10 cellular contexts compared by ENCODE assay signal in the genomic region with DNA sequence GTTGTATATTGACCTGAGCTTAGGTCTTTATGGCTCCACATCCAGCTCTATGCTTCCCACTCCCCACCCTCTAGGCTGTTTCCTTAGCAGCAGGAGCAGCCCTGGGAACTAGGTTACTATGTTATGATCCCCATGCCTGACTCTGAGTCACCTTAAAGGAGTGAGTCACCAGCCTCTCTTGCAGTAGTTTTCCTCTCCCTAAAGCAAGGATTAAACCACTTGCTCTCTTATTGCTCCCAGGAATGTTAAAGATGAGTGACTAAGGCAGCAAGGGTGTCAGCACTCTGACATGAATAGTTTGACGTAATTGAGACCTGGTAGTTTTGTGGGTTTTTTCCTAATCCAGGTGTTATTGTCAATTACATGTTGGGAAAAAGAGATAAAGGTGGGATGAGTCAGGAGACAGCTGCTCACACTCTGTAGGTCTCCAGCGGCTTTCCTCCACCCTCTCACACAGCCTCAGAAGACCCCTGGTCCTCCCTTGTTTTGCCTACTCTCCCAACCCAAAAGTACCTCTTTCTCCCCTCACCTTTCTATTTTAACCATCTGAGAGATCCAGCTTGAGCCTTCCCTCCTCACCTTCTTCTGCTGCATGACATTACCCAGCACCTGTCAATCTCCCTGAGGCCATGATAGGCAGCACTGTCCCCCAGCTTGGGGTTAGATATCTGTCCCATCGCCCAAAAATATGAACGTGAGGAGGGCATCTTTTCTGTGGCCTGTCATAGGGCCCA.
DNase-seq lines count a peak whose midpoint lies in the region; ATAC-seq, FAIRE-seq and TF ChIP-seq lines count a peak whose summit lies in the region.
"Had no signal": no experiment of that assay in that cellular context is flagged by ENCODE, and none has a peak within 500 bp of the region (broad histone marks: within the 10 kb centered on the region; RNA-seq: fewer than 3 reads in every experiment).

No MANE protein-coding gene starts in this region.

- H4K20me1 ChIP-seq in mammary epithelial cell (ENCODE audit: insufficient read depth, low read length) = no peaks in the 10 kb centered on the region

- no peaks in the 10 kb centered on the region for H3K79me2 ChIP-seq in mammary epithelial cell (ENCODE audit: insufficient read depth, low read length)

- 53% methylated on average over 4 of the region's 4 CpGs for WGBS in mammary epithelial cell (ENCODE audit: low coverage, missing lambda C conversion rate)

- DNase-seq in AG08395 (ENCODE audit: low spot score) (peak; percentile 99), HS-27A (ENCODE audit: low read depth) (peak; percentile 93), mammary epithelial cell (peak; percentile 99), lung microvascular endothelial cell (ENCODE audit: low read depth in 2 of 2) (peak; percentile 14 to 96), GM19239 (ENCODE audit: insufficient read length, low spot score) (no peak), GM19240 (ENCODE audit: insufficient read length, low spot score) (no peak), NCI-H2227 (lab: John Stamatoyannopoulos, UW; ENCODE audit: unreplicated experiment) (no peak)
- DNase-seq: Kasumi-1; stimulated activated naive CD4-positive, alpha-beta T cell had no signal

- BruUV-seq in mammary epithelial cell (replicated peaks; lab: Mats Ljungman, UMichigan) = no TSS peak

- dilution Hi-C loops in mammary epithelial cell (cut with HindIII; ENCODE audit: low sequenced_read_pairs) = no loop called here

- peak overlapping the region; percentile 64 for H3K27ac ChIP-seq in mammary epithelial cell (ENCODE audit: insufficient read depth, low read depth, low read length)

- no peak overlapping the region for H3K4me2 ChIP-seq in mammary epithelial cell (ENCODE audit: insufficient read depth, low read depth, low read length)

- TF ChIP-seq CTCF in mammary epithelial cell (conservative IDR thresholded peaks at IDR 0.05 in 1 of 2, IDR thresholded peaks at IDR 0.05 in 1 of 2; ENCODE audit: extremely low read depth in 1 of 2, insufficient read depth in 1 of 2, low read depth in 1 of 2, low read length in 2 of 2) = no peak

- no peaks in the 10 kb centered on the region for H3K27me3 ChIP-seq in mammary epithelial cell (ENCODE audit: insufficient read depth, low read length)

- H3K36me3 ChIP-seq in mammary epithelial cell (ENCODE audit: insufficient read depth, low read length) = no peaks in the 10 kb centered on the region

- no peak overlapping the region for H3K9ac ChIP-seq in mammary epithelial cell (ENCODE audit: insufficient read depth, low read length)

- CTCF ChIA-PET in mammary epithelial cell (lab: Charles Lee; ENCODE audit: low non-redundant PET) = no interaction called here

- FAIRE-seq in GM19239 (lab: Jason Lieb, UNC) = no peak

- H2AFZ ChIP-seq in mammary epithelial cell (ENCODE audit: low read depth, low read length) = no peak overlapping the region

- no peak overlapping the region for H3K4me3 ChIP-seq in mammary epithelial cell (replicated peaks in 1 of 3; ENCODE audit: insufficient read depth in 1 of 3, low read depth in 2 of 3, low read length in 3 of 3)

- H3K4me1 ChIP-seq in mammary epithelial cell (ENCODE audit: insufficient read depth, low read length) = peaks cover 11% of the 10 kb centered on the region

- H3K9me3 ChIP-seq in mammary epithelial cell (replicated peaks; ENCODE audit: insufficient read depth, low read length) = no peaks in the 10 kb centered on the region

- intact Hi-C loops in mammary epithelial cell (cut with micrococcal nuclease) = loop anchor here (2.0 to 5.0 kb wide), 4 partner anchors 67 to 180 kb away; no protein-coding TSS in a partner anchor

- in situ Hi-C loops in mammary epithelial cell (cut with MboI; ENCODE audit: low sequenced_read_pairs in 2 of 2) = no loop called here

- ATAC-seq in HG02678 (IDR thresholded peaks at IDR 0.05; ENCODE audit: unreplicated experiment) = no peak

Comparison
In these comparisons a context has a peak if more than half of its experiments do, and no peak if none do; other contexts are left out.
1. DNase-seq: peak in AG08395 (single experiment), HS-27A (single experiment), mammary epithelial cell (single experiment) and lung microvascular endothelial cell (2 of 2); none in GM19239 (single experiment), GM19240 (single experiment) and NCI-H2227 (single experiment).